In genomic region chr2:27363933-27364332, GRCh38 we compare ENCODE assay signal across 15 cellular contexts. TPM values are rescaled to one million over a fixed set of nuclear protein-coding genes. Genes with fewer than 3 reads are reported as not detected.
DNase-seq lines count a peak whose midpoint lies in the region; ATAC-seq and TF ChIP-seq lines count a peak whose summit lies in the region.
"Had no signal": no experiment of that assay in that cellular context is flagged by ENCODE, and none has a peak within 500 bp of the region (broad histone marks: within the 10 kb centered on the region; RNA-seq: fewer than 3 reads in every experiment).

No MANE protein-coding gene starts in this region.

- no peak for TF ChIP-seq POLR2A in thyroid gland (IDR thresholded peaks at IDR 0.05)

- DNase-seq in activated CD8-positive, alpha-beta memory T cell treated with anti-CD3 and anti-CD28 coated beads, Interleukin-2, amount 10 ng/mL, durations not matched to agents 7 days and 5 days, result no peak
- DNase-seq in activated CD8-positive, alpha-beta memory T cell treated with anti-CD3 and anti-CD28 coated beads, Interleukin-2, amount 50 U/mL, for 48 hours, result no peak
- DNase-seq in CD4-positive, alpha-beta T cell, result no peak
- DNase-seq in WTC11 (ENCODE audit: low spot score), result no peak
- no peak for DNase-seq in LoVo (ENCODE audit: low spot score)
- no peak for DNase-seq in thyroid gland
- DNase-seq: DMS79 treated with DMSO at 0.1 percent for 48 hours, H7, IMR-90, NCI-H187, NCI-H226, NCI-H524 treated with DMSO at 0.1 percent for 48 hours, SHP77 had no signal

- H3K36me3 Mint-ChIP-seq in activated CD8-positive, alpha-beta memory T cell treated with anti-CD3 and anti-CD28 coated beads, Interleukin-2, amount 10 ng/mL, durations not matched to agents 7 days and 5 days, result peaks cover 34% of the 10 kb centered on the region
- peaks cover 46% of the 10 kb centered on the region for H3K36me3 Mint-ChIP-seq in CD4-positive, alpha-beta T cell (ENCODE audit: low read depth)
- peaks cover 39% of the 10 kb centered on the region for H3K36me3 Mint-ChIP-seq in WTC11

- H3K4me1 Mint-ChIP-seq in activated CD8-positive, alpha-beta memory T cell treated with anti-CD3 and anti-CD28 coated beads, Interleukin-2, amount 10 ng/mL, durations not matched to agents 7 days and 5 days, result peaks cover 11% of the 10 kb centered on the region
- peaks cover 8% of the 10 kb centered on the region for H3K4me1 Mint-ChIP-seq in CD4-positive, alpha-beta T cell (ENCODE audit: low read depth)
- no peaks in the 10 kb centered on the region for H3K4me1 Mint-ChIP-seq in WTC11

- TF ChIP-seq CTCF in CD4-positive, alpha-beta T cell (IDR thresholded peaks at IDR 0.05), result no peak
- TF ChIP-seq CTCF in WTC11 (IDR thresholded peaks at IDR 0.05) (no peak), thyroid gland (IDR thresholded peaks at IDR 0.05) (no peak)

- peak overlapping the region; percentile 24 for H3K27ac Mint-ChIP-seq in activated CD8-positive, alpha-beta memory T cell treated with anti-CD3 and anti-CD28 coated beads, Interleukin-2, amount 10 ng/mL, durations not matched to agents 7 days and 5 days
- H3K27ac Mint-ChIP-seq in CD4-positive, alpha-beta T cell, result no peak overlapping the region
- H3K27ac Mint-ChIP-seq in WTC11, result peak overlapping the region; percentile 26; the same call in 1 of the 2 replicates

- POLR2A ChIA-PET in CD4-positive, alpha-beta T cell (lab: Charles Lee), result interaction anchor here (0.6 to 1.7 kb wide), 3 partner anchors 8 to 15 kb away, joined by 3 to 4 read pairs (median 3); partner anchors contain the start of gene GTF3C2
- POLR2A ChIA-PET in WTC11 (lab: Charles Lee), result interaction anchor here (1.7 kb wide), 1 partner anchor 17 kb away, joined by 3 read pairs; the partner anchor contains the start of gene ZNF513

- WGBS in thyroid gland, 2 donors, result 86 to 96% methylated on average over 2 of the region's 2 CpGs

- H3K4me3 ChIP-seq in thyroid gland (replicated peaks in 1 of 3), result no peak overlapping the region
- H3K4me3 ChIP-seq: A549; BLaER1 treated with 17β-estradiol and CSF1 and Interleukin-3, amounts not matched to agents 10 nM and 100 nM had no signal

- peaks cover 2 to 5% of the 10 kb centered on the region in 2 donors for H3K4me1 ChIP-seq in thyroid gland

- intact Hi-C loops in CD4-positive, alpha-beta T cell (cut with DNase I, micrococcal nuclease), result loop anchor here in 1 of 2 experiments (10.0 kb wide), 1 partner anchor 261 kb away; the partner anchor contains the start of genes CCDC121 and GPN1
- intact Hi-C loops in thyroid gland (cut with DNase I), result no loop called here

- no peaks in the 10 kb centered on the region for H3K27me3 ChIP-seq in CD4-positive, alpha-beta T cell (ENCODE audit: control insufficient read depth, insufficient read depth, low read length)
- H3K27me3 ChIP-seq in thyroid gland, result no peaks in the 10 kb centered on the region
- H3K27me3 ChIP-seq: BLaER1 treated with 17β-estradiol and CSF1 and Interleukin-3, amounts not matched to agents 10 nM and 100 nM had no signal

- H3K27me3 Mint-ChIP-seq in activated CD8-positive, alpha-beta memory T cell treated with anti-CD3 and anti-CD28 coated beads, Interleukin-2, amount 10 ng/mL, durations not matched to agents 7 days and 5 days, result no peaks in the 10 kb centered on the region
- no peaks in the 10 kb centered on the region for H3K27me3 Mint-ChIP-seq in CD4-positive, alpha-beta T cell
- H3K27me3 Mint-ChIP-seq in WTC11 (ENCODE audit: low read depth), result no peaks in the 10 kb centered on the region

- H3K36me3 ChIP-seq in thyroid gland, result peaks cover 39 to 45% of the 10 kb centered on the region in 2 donors

- CTCF ChIA-PET in activated CD8-positive, alpha-beta memory T cell treated with anti-CD3 and anti-CD28 coated beads, Interleukin-2, amount 10 ng/mL, durations not matched to agents 7 days and 5 days (lab: Charles Lee), result interaction anchor here (1.2 kb wide), 1 partner anchor 84 kb away, joined by 3 read pairs; no protein-coding TSS in a partner anchor
- CTCF ChIA-PET in CD4-positive, alpha-beta T cell (lab: Charles Lee), result no interaction called here
- CTCF ChIA-PET in WTC11 (lab: Charles Lee), result interaction anchor here (0.6 to 1.5 kb wide), 2 partner anchors 61 to 104 kb away, joined by 3 read pairs; no protein-coding TSS in a partner anchor

- no peak overlapping the region for H3K4me3 Mint-ChIP-seq in activated CD8-positive, alpha-beta memory T cell treated with anti-CD3 and anti-CD28 coated beads, Interleukin-2, amount 10 ng/mL, durations not matched to agents 7 days and 5 days
- peak overlapping the region; percentile 15 for H3K4me3 Mint-ChIP-seq in CD4-positive, alpha-beta T cell
- no peak overlapping the region for H3K4me3 Mint-ChIP-seq in WTC11

- H3K9me3 ChIP-seq in CD4-positive, alpha-beta T cell (ENCODE audit: control insufficient read depth, low read length), result no peaks in the 10 kb centered on the region
- H3K9me3 ChIP-seq in thyroid gland, result no peaks in the 10 kb centered on the region
- H3K9me3 ChIP-seq: A549; BLaER1 treated with 17β-estradiol and CSF1 and Interleukin-3, amounts not matched to agents 10 nM and 100 nM had no signal

- H3K9me3 Mint-ChIP-seq in activated CD8-positive, alpha-beta memory T cell treated with anti-CD3 and anti-CD28 coated beads, Interleukin-2, amount 10 ng/mL, durations not matched to agents 7 days and 5 days (ENCODE audit: low read depth), result no peaks in the 10 kb centered on the region
- H3K9me3 Mint-ChIP-seq in CD4-positive, alpha-beta T cell, result no peaks in the 10 kb centered on the region
- no peaks in the 10 kb centered on the region for H3K9me3 Mint-ChIP-seq in WTC11

- no peak overlapping the region for H3K27ac ChIP-seq in CD4-positive, alpha-beta T cell (ENCODE audit: low read depth, low read length)
- no peak overlapping the region for H3K27ac ChIP-seq in thyroid gland
- H3K27ac ChIP-seq: A549; BLaER1 treated with 17β-estradiol and CSF1 and Interleukin-3, amounts not matched to agents 10 nM and 100 nM had no signal

- ATAC-seq in activated CD8-positive, alpha-beta memory T cell treated with anti-CD3 and anti-CD28 coated beads, Interleukin-2, amount 10 ng/mL, durations not matched to agents 7 days and 5 days, result no peak
- no peak for ATAC-seq in CD4-positive, alpha-beta T cell (ENCODE audit: poor library complexity)
- ATAC-seq in WTC11, result no peak

TF ChIP-seq in WTC11, 78 proteins besides CTCF, POLR2A, EP300 and RAD21 (continues in another document):
- TF ChIP-seq CREB1 (CRISPR knock-in tag; IDR thresholded peaks at IDR 0.05) (no peak), OVOL2 (CRISPR knock-in tag; IDR thresholded peaks at IDR 0.05; ENCODE audit: borderline replicate concordance) (no peak), USF1 (CRISPR knock-in tag; IDR thresholded peaks at IDR 0.05) (no peak), ESRRA (CRISPR knock-in tag; IDR thresholded peaks at IDR 0.05; ENCODE audit: borderline replicate concordance) (no peak), ZNF121 (CRISPR knock-in tag; IDR thresholded peaks at IDR 0.05) (no peak), HMGXB4 (CRISPR knock-in tag; IDR thresholded peaks at IDR 0.05) (no peak), ZNF416 (CRISPR knock-in tag; IDR thresholded peaks at IDR 0.05) (no peak), JAZF1 (CRISPR knock-in tag; IDR thresholded peaks at IDR 0.05) (no peak), ZNF263 (CRISPR knock-in tag; IDR thresholded peaks at IDR 0.05; ENCODE audit: low read depth) (no peak), GTF2I (CRISPR knock-in tag; conservative IDR thresholded peaks at IDR 0.05) (no peak)

RNA-seq across cellular contexts. Expression of gene EIF2B4, which starts 6.2 kb away (rescaled TPM):
- total RNA-seq in activated CD8-positive, alpha-beta memory T cell treated with anti-CD3 and anti-CD28 coated beads, Interleukin-2, amount 10 ng/mL, durations not matched to agents 7 days and 5 days, result 10 to 100 TPM; 38.6 to 43.1 TPM
- 10 to 100 TPM; 33.2 to 34.0 TPM for total RNA-seq in CD4-positive, alpha-beta T cell
- 46.6 to 53.6 TPM (median 49.1 TPM) in 3 replicates for total RNA-seq in WTC11 (2021)
- 10 to 100 TPM; 34.7 to 44.0 (median 38.6) TPM for total RNA-seq in thyroid gland

RNA-seq across cellular contexts. Expression of gene SNX17, which starts 6.5 kb away (rescaled TPM):
- 100 to 1,000 TPM; 101 to 125 TPM for total RNA-seq in activated CD8-positive, alpha-beta memory T cell treated with anti-CD3 and anti-CD28 coated beads, Interleukin-2, amount 10 ng/mL, durations not matched to agents 7 days and 5 days
- 10 to 100 TPM; 66.3 to 67.9 TPM for total RNA-seq in CD4-positive, alpha-beta T cell
- total RNA-seq in WTC11 (2021) (72.5 to 75.3 TPM (median 74.7 TPM) in 3 replicates), thyroid gland (100 to 1,000 TPM; 109 to 148 (median 130) TPM)

RNA-seq across cellular contexts. Expression of gene GTF3C2, which starts 7.4 kb away (rescaled TPM):
- 10 to 100 TPM; 54.6 to 67.6 TPM for total RNA-seq in activated CD8-positive, alpha-beta memory T cell treated with anti-CD3 and anti-CD28 coated beads, Interleukin-2, amount 10 ng/mL, durations not matched to agents 7 days and 5 days
- 10 to 100 TPM; 54.6 to 56.8 TPM for total RNA-seq in CD4-positive, alpha-beta T cell
- 103 to 123 TPM (median 107 TPM) in 3 replicates for total RNA-seq in WTC11 (2021)
- total RNA-seq in thyroid gland, result 10 to 100 TPM; 44.7 to 86.6 (median 51.8) TPM

RNA-seq across cellular contexts. Expression of gene ZNF513, which starts 16.6 kb away (rescaled TPM):
- 10 to 100 TPM; 12.7 to 15.4 TPM for total RNA-seq in activated CD8-positive, alpha-beta memory T cell treated with anti-CD3 and anti-CD28 coated beads, Interleukin-2, amount 10 ng/mL, durations not matched to agents 7 days and 5 days
- total RNA-seq in CD4-positive, alpha-beta T cell, result 10 to 100 TPM; 22.8 to 22.9 TPM
- total RNA-seq in WTC11 (2021), result 23.6 to 27.4 TPM (median 24.5 TPM) in 3 replicates
- 10 to 100 TPM in 1 of 4 donors, 1 to 10 TPM in 3; 9.1 to 14.8 (median 9.2) TPM for total RNA-seq in thyroid gland

RNA-seq across cellular contexts. Expression of gene MPV17, which starts 41.0 kb away (rescaled TPM):
- 10 to 100 TPM; 87.4 to 97.6 TPM for total RNA-seq in activated CD8-positive, alpha-beta memory T cell treated with anti-CD3 and anti-CD28 coated beads, Interleukin-2, amount 10 ng/mL, durations not matched to agents 7 days and 5 days
- total RNA-seq in CD4-positive, alpha-beta T cell, result 10 to 100 TPM; 29.3 to 31.0 TPM
- 51.5 to 60.4 TPM (median 59.3 TPM) in 3 replicates for total RNA-seq in WTC11 (2021)
- total RNA-seq in thyroid gland, result 100 to 1,000 TPM in 3 of 4 donors, 10 to 100 TPM in 1; 92.9 to 151 (median 116) TPM
